In genomic region chr10:80283119-80283518, GRCh38 we compare ENCODE assay signal across 27 cellular contexts. TPM values are rescaled to one million over a fixed set of nuclear protein-coding genes. Genes with fewer than 3 reads are reported as not detected.
"Had no signal": no experiment of that assay in that cellular context is flagged by ENCODE, and none has a peak within 500 bp of the region (broad histone marks: within the 10 kb centered on the region; RNA-seq: fewer than 3 reads in every experiment).

No MANE protein-coding gene starts in this region.

- ATAC-seq: esophagus mucosa; gastroesophageal sphincter; stimulated activated naive B cell treated with anti-CD40 and anti-IgM and Interleukin-4, amounts not matched to agents 10 μg/mL and 1 μg/mL and 100 μg/mL, for 72 hours; T-helper 17 cell had no signal

- H3K4me1 Mint-ChIP-seq: activated naive CD4-positive, alpha-beta T cell treated with anti-CD3 and anti-CD28 coated beads, Interleukin-2, amount 50 U/mL, for 24 hours; brain had no signal

- H3K4me1 ChIP-seq: gastroesophageal sphincter, parathyroid adenoma, sigmoid colon had no signal

- H3K4me3 Mint-ChIP-seq: activated naive CD4-positive, alpha-beta T cell treated with anti-CD3 and anti-CD28 coated beads, Interleukin-2, amount 50 U/mL, for 24 hours; brain; nephron progenitor cell; stimulated activated naive B cell treated with anti-CD40 and anti-IgM and Interleukin-4, amounts not matched to agents 10 μg/mL and 1 μg/mL and 100 μg/mL, for 72 hours; T-helper 17 cell; type B pancreatic cell had no signal

- H3K27me3 ChIP-seq: gastroesophageal sphincter, sigmoid colon, testis had no signal

- H3K9me3 ChIP-seq: gastroesophageal sphincter, sigmoid colon, testis had no signal

- H3K36me3 ChIP-seq: gastroesophageal sphincter, sigmoid colon had no signal

- H3K4me3 ChIP-seq: gastroesophageal sphincter, sigmoid colon, smooth muscle cell, testis had no signal

- H3K27ac Mint-ChIP-seq: activated naive CD4-positive, alpha-beta T cell treated with anti-CD3 and anti-CD28 coated beads, Interleukin-2, amount 50 U/mL, for 24 hours; brain; nephron progenitor cell; stimulated activated naive B cell treated with anti-CD40 and anti-IgM and Interleukin-4, amounts not matched to agents 10 μg/mL and 1 μg/mL and 100 μg/mL, for 72 hours; T-helper 17 cell; type B pancreatic cell had no signal

- H3K9me3 Mint-ChIP-seq: activated naive CD4-positive, alpha-beta T cell treated with anti-CD3 and anti-CD28 coated beads, Interleukin-2, amount 50 U/mL, for 24 hours; brain; nephron progenitor cell; stimulated activated naive B cell treated with anti-CD40 and anti-IgM and Interleukin-4, amounts not matched to agents 10 μg/mL and 1 μg/mL and 100 μg/mL, for 72 hours; type B pancreatic cell had no signal

- DNase-seq: activated CD4-positive, alpha-beta T cell treated with anti-CD3 and anti-CD28 coated beads for 4 hours; activated CD4-positive, alpha-beta T cell treated with anti-CD3 and anti-CD28 coated beads, Interleukin-2, amount 50 U/mL, for 48 hours; activated CD4-positive, CD25-positive, alpha-beta regulatory T cell; activated gamma-delta T cell treated with Interleukin-2 at 50 U/mL for 16 hours; activated T-cell treated with anti-CD3 and anti-CD28 coated beads, Interleukin-2, amount 50 U/mL, for 1 hour; anterior cingulate cortex; central memory CD4-positive, alpha-beta T cell; dermis blood vessel endothelial cell; effector CD8-positive, alpha-beta T cell; nephron progenitor cell; sigmoid colon; stimulated activated CD4-positive, alpha-beta T cell treated with anti-CD3 and anti-CD28 coated beads, Interleukin-15, amount 100 ng/mL, for 24 hours; stimulated activated CD4-positive, alpha-beta T cell treated with anti-CD3 and anti-CD28 coated beads, Interleukin-2, amount 100 ng/mL, for 48 hours; stimulated activated CD8-positive, alpha-beta memory T cell treated with anti-CD3 and anti-CD28 coated beads, Interleukin-4, amount 100 ng/mL, for 48 hours; stimulated activated naive B cell treated with anti-CD40 and anti-IgM and Interleukin-4, amounts not matched to agents 10 μg/mL and 1 μg/mL and 100 μg/mL, for 72 hours; SW 1271; T-helper 17 cell; testis had no signal

- H3K9ac ChIP-seq: parathyroid adenoma had no signal

- H3K27me3 Mint-ChIP-seq: activated naive CD4-positive, alpha-beta T cell treated with anti-CD3 and anti-CD28 coated beads, Interleukin-2, amount 50 U/mL, for 24 hours had no signal

- H3K27ac ChIP-seq: gastroesophageal sphincter, parathyroid adenoma, sigmoid colon, testis had no signal

- H3K36me3 Mint-ChIP-seq: activated naive CD4-positive, alpha-beta T cell treated with anti-CD3 and anti-CD28 coated beads, Interleukin-2, amount 50 U/mL, for 24 hours; brain; stimulated activated naive B cell treated with anti-CD40 and anti-IgM and Interleukin-4, amounts not matched to agents 10 μg/mL and 1 μg/mL and 100 μg/mL, for 72 hours; type B pancreatic cell had no signal

RNA-seq across cellular contexts. Expression of gene MAT1A, which starts 6.3 kb away (rescaled TPM):
- total RNA-seq: dermis blood vessel endothelial cell, gastroesophageal sphincter, mononuclear cell, pulmonary artery endothelial cell, sigmoid colon, T-helper 17 cell had no signal
- polyA plus RNA-seq: smooth muscle cell had no signal
